Comparison of ENCODE assay signal across 22 cellular contexts in genomic region chr11:73464347-73464746, GRCh38.
DNase-seq lines count a peak whose midpoint lies in the region; ATAC-seq, FAIRE-seq and TF ChIP-seq lines count a peak whose summit lies in the region.
"Had no signal": no experiment of that assay in that cellular context is flagged by ENCODE, and none has a peak within 500 bp of the region (broad histone marks: within the 10 kb centered on the region; RNA-seq: fewer than 3 reads in every experiment).

No MANE protein-coding gene starts in this region.

- H3K9ac ChIP-seq in astrocyte (ENCODE audit: low read length) = no peak overlapping the region
- H3K9ac ChIP-seq: BLaER1 had no signal

- no peaks in the 10 kb centered on the region for H3K9me3 Mint-ChIP-seq in GM23338
- no peaks in the 10 kb centered on the region for H3K9me3 Mint-ChIP-seq in astrocyte (ENCODE audit: unreplicated experiment)
- H3K9me3 Mint-ChIP-seq: activated T-cell treated with anti-CD3 and anti-CD28 coated beads, Interleukin-2, amount 50 U/mL, for 24 hours; central memory CD8-positive, alpha-beta T cell; immature natural killer cell; stimulated activated effector memory CD8-positive, alpha-beta T cell treated with anti-CD3 and anti-CD28 coated beads, Interleukin-12 subunit alpha, Interleukin-12 subunit beta, amount 100 ng/mL, for 72 hours; T-cell had no signal

- no peak overlapping the region for H3K4me3 Mint-ChIP-seq in GM23338
- peak overlapping the region; percentile 67 for H3K4me3 Mint-ChIP-seq in astrocyte (ENCODE audit: unreplicated experiment)
- H3K4me3 Mint-ChIP-seq: activated T-cell treated with anti-CD3 and anti-CD28 coated beads, Interleukin-2, amount 50 U/mL, for 24 hours; central memory CD8-positive, alpha-beta T cell; immature natural killer cell; stimulated activated effector memory CD8-positive, alpha-beta T cell treated with anti-CD3 and anti-CD28 coated beads, Interleukin-12 subunit alpha, Interleukin-12 subunit beta, amount 100 ng/mL, for 72 hours; T-cell had no signal

- H3K4me1 Mint-ChIP-seq in GM23338 (no peaks in the 10 kb centered on the region), astrocyte (ENCODE audit: low read depth, unreplicated experiment) (peaks cover 38% of the 10 kb centered on the region)

- H3K27me3 ChIP-seq in GM23338 (ENCODE audit: insufficient read depth) (no peaks in the 10 kb centered on the region), astrocyte (ENCODE audit: insufficient read depth, low read length) (no peaks in the 10 kb centered on the region), right cardiac atrium (ENCODE audit: control insufficient read depth, insufficient read depth) (no peaks in the 10 kb centered on the region), hepatocyte (no peaks in the 10 kb centered on the region)
- H3K27me3 ChIP-seq: BLaER1 had no signal

- no peaks in the 10 kb centered on the region for H3K36me3 Mint-ChIP-seq in GM23338 (ENCODE audit: low read depth)
- H3K36me3 Mint-ChIP-seq in astrocyte (ENCODE audit: low read depth, unreplicated experiment) = peaks cover 4% of the 10 kb centered on the region

- no peak for TF ChIP-seq CTCF in GM23338 (conservative IDR thresholded peaks at IDR 0.05; ENCODE audit: low read depth in 2 of 2)
- no peak for TF ChIP-seq CTCF in astrocyte (IDR thresholded peaks at IDR 0.05; ENCODE audit: insufficient read depth, low read depth, low read length)
- TF ChIP-seq CTCF in hepatocyte (IDR thresholded peaks at IDR 0.05; ENCODE audit: poor library complexity) = no peak

- H3F3A ChIP-seq in GM23338 (replicated peaks; ENCODE audit: low read depth) = no peaks in the 10 kb centered on the region

- 65% methylated on average over 2 of the region's 2 CpGs for WGBS in right cardiac atrium
- 79% methylated on average over 2 of the region's 2 CpGs for WGBS in hepatocyte (ENCODE audit: low lambda C conversion rate, missing lambda C conversion rate)

- ATAC-seq in GM23338 = peak; percentile 49; the same call in 2 of the 3 replicates
- peak; percentile 42 to 56 for ATAC-seq in right cardiac atrium
- ATAC-seq in GM18502 (IDR thresholded peaks at IDR 0.05; ENCODE audit: poor library complexity, unreplicated experiment) = no peak
- ATAC-seq: stimulated activated effector memory CD8-positive, alpha-beta T cell treated with anti-CD3 and anti-CD28 coated beads, Interleukin-12 subunit alpha, Interleukin-12 subunit beta, amount 100 ng/mL, for 72 hours; T-cell had no signal

- H3K4me2 ChIP-seq in GM23338 (no peak overlapping the region), astrocyte (ENCODE audit: low read length) (no peak overlapping the region), hepatocyte (no peak overlapping the region)
- H3K4me2 ChIP-seq: BLaER1 had no signal

- H4K20me1 ChIP-seq in GM23338 (replicated peaks; ENCODE audit: insufficient read depth) (peaks cover 5% of the 10 kb centered on the region; the same call in 1 of the 2 replicates), astrocyte (ENCODE audit: insufficient read depth, low read length) (peaks cover 31% of the 10 kb centered on the region), hepatocyte (ENCODE audit: insufficient read depth, poor library complexity, severe bottlenecking) (no peaks in the 10 kb centered on the region)
- H4K20me1 ChIP-seq: BLaER1 had no signal

- intact Hi-C loops in right cardiac atrium (cut with DNase I) = loop anchor here in 1 of 4 donors (10.0 kb wide), 1 partner anchor 60 kb away; no protein-coding TSS in a partner anchor

- H3K9me2 ChIP-seq in GM23338 (ENCODE audit: insufficient read depth) = no peaks in the 10 kb centered on the region
- H3K9me2 ChIP-seq in hepatocyte (replicated peaks; ENCODE audit: insufficient read depth) = no peaks in the 10 kb centered on the region

- H3K36me3 ChIP-seq in GM23338 (ENCODE audit: insufficient read depth) (no peaks in the 10 kb centered on the region), astrocyte (ENCODE audit: insufficient read depth, low read length) (no peaks in the 10 kb centered on the region), hepatocyte (replicated peaks; ENCODE audit: insufficient read depth, low read depth) (no peaks in the 10 kb centered on the region)

- H3K79me2 ChIP-seq in GM23338 (replicated peaks; ENCODE audit: insufficient read depth) (no peaks in the 10 kb centered on the region; the same call in 1 of the 2 replicates), astrocyte (ENCODE audit: insufficient read depth, low read length) (no peaks in the 10 kb centered on the region), hepatocyte (no peaks in the 10 kb centered on the region)

- FAIRE-seq in astrocyte (lab: Jason Lieb, UNC) = no peak
- FAIRE-seq: urothelium cell line had no signal

- H3K27ac Mint-ChIP-seq in GM23338 (no peak overlapping the region), astrocyte (ENCODE audit: unreplicated experiment) (peak overlapping the region; percentile 66)
- H3K27ac Mint-ChIP-seq: activated T-cell treated with anti-CD3 and anti-CD28 coated beads, Interleukin-2, amount 50 U/mL, for 24 hours; immature natural killer cell; stimulated activated effector memory CD8-positive, alpha-beta T cell treated with anti-CD3 and anti-CD28 coated beads, Interleukin-12 subunit alpha, Interleukin-12 subunit beta, amount 100 ng/mL, for 72 hours; T-cell had no signal

- H3K27ac ChIP-seq in GM23338 (ENCODE audit: low read depth) (no peak overlapping the region), astrocyte (ENCODE audit: low read depth, low read length) (no peak overlapping the region), right cardiac atrium (ENCODE audit: low read length) (peak overlapping the region; percentile 72), hepatocyte (no peak overlapping the region)
- H3K27ac ChIP-seq: BLaER1 had no signal

- H2AFZ ChIP-seq in GM23338 = no peak overlapping the region
- H2AFZ ChIP-seq in astrocyte (ENCODE audit: low read depth, low read length) = no peak overlapping the region
- no peak overlapping the region for H2AFZ ChIP-seq in hepatocyte

- DNase-seq in COLO829 (ENCODE audit: low spot score) (peak; percentile 10), GM23338 (ENCODE audit: low spot score) (peak; percentile 24), astrocyte (ENCODE audit: low read depth) (peak; percentile 68), right cardiac atrium (no peak), hepatocyte (ENCODE audit: low spot score) (no peak), NCI-H146 treated with DMSO at 0.1 percent for 48 hours (lab: John Stamatoyannopoulos, UW; ENCODE audit: unreplicated experiment) (no peak), H4 (ENCODE audit: low spot score) (no peak)
- DNase-seq: activated CD4-positive, CD25-positive, alpha-beta regulatory T cell treated with anti-CD3 and anti-CD28 coated beads, Interleukin-2, amount 50 U/mL, for 72 hours; activated CD8-positive, alpha-beta memory T cell treated with anti-CD3 and anti-CD28 coated beads for 24 hours; activated naive CD4-positive, alpha-beta T cell; activated T-cell treated with anti-CD3 and anti-CD28 coated beads, Interleukin-2, amount 50 U/mL, for 24 hours; amygdala; immature natural killer cell; NCI-H1930; stimulated activated CD4-positive, alpha-beta T cell treated with anti-CD3 and anti-CD28 coated beads, Interleukin-2, amount 100 ng/mL, for 24 hours; T-cell had no signal

- H3K4me3 ChIP-seq in GM23338 (no peak overlapping the region), astrocyte (ENCODE audit: insufficient read depth, low read depth, low read length) (no peak overlapping the region), right cardiac atrium (ENCODE audit: low read length) (no peak overlapping the region), hepatocyte (no peak overlapping the region)
- H3K4me3 ChIP-seq: BLaER1, skin epidermis had no signal

- H3K9me3 ChIP-seq in astrocyte (ENCODE audit: insufficient read depth, low read depth, low read length) (no peaks in the 10 kb centered on the region), right cardiac atrium (ENCODE audit: control insufficient read depth, low read length) (no peaks in the 10 kb centered on the region), hepatocyte (ENCODE audit: low read depth) (no peaks in the 10 kb centered on the region)
- H3K9me3 ChIP-seq: BLaER1 had no signal

- H3K4me1 ChIP-seq in GM23338 (ENCODE audit: insufficient read depth) = no peaks in the 10 kb centered on the region
- H3K4me1 ChIP-seq in astrocyte (ENCODE audit: insufficient read depth, low read length) = peaks cover 4% of the 10 kb centered on the region
- peaks cover 6% of the 10 kb centered on the region for H3K4me1 ChIP-seq in right cardiac atrium (ENCODE audit: control insufficient read depth, insufficient read depth, low read length)
- H3K4me1 ChIP-seq in hepatocyte (ENCODE audit: insufficient read depth) = no peaks in the 10 kb centered on the region

- no peaks in the 10 kb centered on the region for H3K27me3 Mint-ChIP-seq in GM23338 (ENCODE audit: insufficient read depth, low read depth, poor library complexity)
- no peaks in the 10 kb centered on the region for H3K27me3 Mint-ChIP-seq in astrocyte (ENCODE audit: low read depth, unreplicated experiment)
- H3K27me3 Mint-ChIP-seq: activated T-cell treated with anti-CD3 and anti-CD28 coated beads, Interleukin-2, amount 50 U/mL, for 24 hours; central memory CD8-positive, alpha-beta T cell; T-cell had no signal

TF ChIP-seq in GM23338, 12 proteins besides CTCF, POLR2A, EP300 and RAD21 (continues in another document):
- TF ChIP-seq CREB1 (CRISPR knock-in tag; IDR thresholded peaks at IDR 0.05; ENCODE audit: low read depth) = no peak
- no peak for TF ChIP-seq REST (IDR thresholded peaks at IDR 0.05; ENCODE audit: unreplicated experiment)
- TF ChIP-seq JUNB (IDR thresholded peaks at IDR 0.05; ENCODE audit: unreplicated experiment) = no peak

Comparison
In these comparisons a context has a peak if more than half of its experiments do, and no peak if none do; other contexts are left out.
1. DNase-seq: peak in COLO829 (single experiment), GM23338 (single experiment) and astrocyte (single experiment); none in right cardiac atrium (0 of 3), hepatocyte (single experiment), NCI-H146 treated with DMSO at 0.1 percent for 48 hours (single experiment) and H4 (single experiment).